Comparison of ENCODE assay signal across 1 cellular context in the genomic region with DNA sequence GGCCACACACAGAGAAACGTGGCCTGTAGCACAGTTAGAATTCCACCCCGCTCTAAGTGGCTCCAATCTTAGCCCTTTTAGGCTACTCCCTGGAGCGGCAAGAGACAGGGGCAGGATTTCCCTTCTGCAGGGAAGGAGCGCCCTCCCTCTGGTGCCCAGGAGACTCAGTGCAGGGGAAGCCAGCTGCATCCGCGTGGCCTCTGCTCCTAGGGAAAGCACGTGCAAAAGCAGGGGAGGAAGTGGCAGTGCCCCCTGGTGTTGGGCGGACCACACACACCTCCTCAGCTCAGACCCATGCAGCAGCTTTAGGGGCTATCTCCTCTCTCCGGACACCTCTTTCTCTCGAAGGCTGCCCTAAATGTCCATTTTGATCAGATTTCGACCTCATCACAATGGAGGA.
TF ChIP-seq lines count a peak whose summit lies in the region.

No MANE protein-coding gene starts in this region.

TF ChIP-seq in HepG2, 621 proteins besides CTCF, POLR2A, EP300 and RAD21 (continues in another document):
- TF ChIP-seq POGZ (CRISPR knock-in tag; IDR thresholded peaks at IDR 0.05): 0 out of 2 replicates have a peak, but pooled peaks have one; percentile 24
- TF ChIP-seq ETV5 (CRISPR knock-in tag; IDR thresholded peaks at IDR 0.05; ENCODE audit: borderline replicate concordance): no peak
- no peak for TF ChIP-seq LCORL (IDR thresholded peaks at IDR 0.05)
- no peak for TF ChIP-seq LCORL (CRISPR knock-in tag; IDR thresholded peaks at IDR 0.05)
- TF ChIP-seq ZNF549 (CRISPR knock-in tag; IDR thresholded peaks at IDR 0.05): no peak
- TF ChIP-seq, protein P1, sequence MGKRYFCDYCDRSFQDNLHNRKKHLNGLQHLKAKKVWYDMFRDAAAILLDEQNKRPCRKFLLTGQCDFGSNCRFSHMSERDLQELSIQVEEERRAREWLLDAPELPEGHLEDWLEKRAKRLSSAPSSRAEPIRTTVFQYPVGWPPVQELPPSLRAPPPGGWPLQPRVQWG (CRISPR knock-in tag; IDR thresholded peaks at IDR 0.05; ENCODE audit: borderline replicate concordance, low read depth): no peak
- TF ChIP-seq, protein P2, sequence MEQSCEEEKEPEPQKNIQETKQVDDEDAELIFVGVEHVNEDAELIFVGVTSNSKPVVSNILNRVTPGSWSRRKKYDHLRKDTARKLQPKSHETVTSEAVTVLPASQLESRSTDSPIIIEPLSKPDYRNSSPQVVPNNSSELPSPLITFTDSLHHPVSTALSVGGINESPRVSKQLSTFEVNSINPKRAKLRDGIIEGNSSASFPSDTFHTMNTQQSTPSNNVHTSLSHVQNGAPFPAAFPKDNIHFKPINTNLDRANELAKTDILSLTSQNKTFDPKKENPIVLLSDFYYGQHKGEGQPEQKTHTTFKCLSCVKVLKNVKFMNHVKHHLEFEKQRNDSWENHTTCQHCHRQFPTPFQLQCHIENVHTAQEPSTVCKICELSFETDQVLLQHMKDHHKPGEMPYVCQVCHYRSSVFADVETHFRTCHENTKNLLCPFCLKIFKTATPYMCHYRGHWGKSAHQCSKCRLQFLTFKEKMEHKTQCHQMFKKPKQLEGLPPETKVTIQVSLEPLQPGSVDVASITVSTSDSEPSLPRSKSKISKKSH (CRISPR knock-in tag; IDR thresholded peaks at IDR 0.05; ENCODE audit: borderline replicate concordance): 0 out of 2 replicates have a peak, but pooled peaks have one; percentile 32
- TF ChIP-seq, protein P3, sequence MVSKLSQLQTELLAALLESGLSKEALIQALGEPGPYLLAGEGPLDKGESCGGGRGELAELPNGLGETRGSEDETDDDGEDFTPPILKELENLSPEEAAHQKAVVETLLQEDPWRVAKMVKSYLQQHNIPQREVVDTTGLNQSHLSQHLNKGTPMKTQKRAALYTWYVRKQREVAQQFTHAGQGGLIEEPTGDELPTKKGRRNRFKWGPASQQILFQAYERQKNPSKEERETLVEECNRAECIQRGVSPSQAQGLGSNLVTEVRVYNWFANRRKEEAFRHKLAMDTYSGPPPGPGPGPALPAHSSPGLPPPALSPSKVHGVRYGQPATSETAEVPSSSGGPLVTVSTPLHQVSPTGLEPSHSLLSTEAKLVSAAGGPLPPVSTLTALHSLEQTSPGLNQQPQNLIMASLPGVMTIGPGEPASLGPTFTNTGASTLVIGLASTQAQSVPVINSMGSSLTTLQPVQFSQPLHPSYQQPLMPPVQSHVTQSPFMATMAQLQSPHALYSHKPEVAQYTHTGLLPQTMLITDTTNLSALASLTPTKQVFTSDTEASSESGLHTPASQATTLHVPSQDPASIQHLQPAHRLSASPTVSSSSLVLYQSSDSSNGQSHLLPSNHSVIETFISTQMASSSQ (IDR thresholded peaks at IDR 0.05; ENCODE audit: low read depth): no peak
- TF ChIP-seq, protein P3 (CRISPR knock-in tag; IDR thresholded peaks at IDR 0.05; ENCODE audit: borderline replicate concordance): no peak
- TF ChIP-seq, protein P4, sequence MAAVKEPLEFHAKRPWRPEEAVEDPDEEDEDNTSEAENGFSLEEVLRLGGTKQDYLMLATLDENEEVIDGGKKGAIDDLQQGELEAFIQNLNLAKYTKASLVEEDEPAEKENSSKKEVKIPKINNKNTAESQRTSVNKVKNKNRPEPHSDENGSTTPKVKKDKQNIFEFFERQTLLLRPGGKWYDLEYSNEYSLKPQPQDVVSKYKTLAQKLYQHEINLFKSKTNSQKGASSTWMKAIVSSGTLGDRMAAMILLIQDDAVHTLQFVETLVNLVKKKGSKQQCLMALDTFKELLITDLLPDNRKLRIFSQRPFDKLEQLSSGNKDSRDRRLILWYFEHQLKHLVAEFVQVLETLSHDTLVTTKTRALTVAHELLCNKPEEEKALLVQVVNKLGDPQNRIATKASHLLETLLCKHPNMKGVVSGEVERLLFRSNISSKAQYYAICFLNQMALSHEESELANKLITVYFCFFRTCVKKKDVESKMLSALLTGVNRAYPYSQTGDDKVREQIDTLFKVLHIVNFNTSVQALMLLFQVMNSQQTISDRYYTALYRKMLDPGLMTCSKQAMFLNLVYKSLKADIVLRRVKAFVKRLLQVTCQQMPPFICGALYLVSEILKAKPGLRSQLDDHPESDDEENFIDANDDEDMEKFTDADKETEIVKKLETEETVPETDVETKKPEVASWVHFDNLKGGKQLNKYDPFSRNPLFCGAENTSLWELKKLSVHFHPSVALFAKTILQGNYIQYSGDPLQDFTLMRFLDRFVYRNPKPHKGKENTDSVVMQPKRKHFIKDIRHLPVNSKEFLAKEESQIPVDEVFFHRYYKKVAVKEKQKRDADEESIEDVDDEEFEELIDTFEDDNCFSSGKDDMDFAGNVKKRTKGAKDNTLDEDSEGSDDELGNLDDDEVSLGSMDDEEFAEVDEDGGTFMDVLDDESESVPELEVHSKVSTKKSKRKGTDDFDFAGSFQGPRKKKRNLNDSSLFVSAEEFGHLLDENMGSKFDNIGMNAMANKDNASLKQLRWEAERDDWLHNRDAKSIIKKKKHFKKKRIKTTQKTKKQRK (IDR thresholded peaks at IDR 0.05; ENCODE audit: low read length): no peak
- TF ChIP-seq ZNF256 (CRISPR knock-in tag; conservative IDR thresholded peaks at IDR 0.05): no peak
- TF ChIP-seq DMAP1 (CRISPR knock-in tag; IDR thresholded peaks at IDR 0.05): peak; percentile 49; the same call in 1 of the 2 replicates
- no peak for TF ChIP-seq SOX6 (IDR thresholded peaks at IDR 0.05)
- no peak for TF ChIP-seq SOX6 (CRISPR knock-in tag; IDR thresholded peaks at IDR 0.05)
- peak; percentile 48 for TF ChIP-seq STAG1 (CRISPR knock-in tag; IDR thresholded peaks at IDR 0.05)
- TF ChIP-seq, protein P5, sequence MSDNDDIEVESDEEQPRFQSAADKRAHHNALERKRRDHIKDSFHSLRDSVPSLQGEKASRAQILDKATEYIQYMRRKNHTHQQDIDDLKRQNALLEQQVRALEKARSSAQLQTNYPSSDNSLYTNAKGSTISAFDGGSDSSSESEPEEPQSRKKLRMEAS (IDR thresholded peaks at IDR 0.05): peak; percentile 91
- TF ChIP-seq MYC (CRISPR knock-in tag; IDR thresholded peaks at IDR 0.05; ENCODE audit: borderline replicate concordance): peak; percentile 92
- TF ChIP-seq, protein P6, sequence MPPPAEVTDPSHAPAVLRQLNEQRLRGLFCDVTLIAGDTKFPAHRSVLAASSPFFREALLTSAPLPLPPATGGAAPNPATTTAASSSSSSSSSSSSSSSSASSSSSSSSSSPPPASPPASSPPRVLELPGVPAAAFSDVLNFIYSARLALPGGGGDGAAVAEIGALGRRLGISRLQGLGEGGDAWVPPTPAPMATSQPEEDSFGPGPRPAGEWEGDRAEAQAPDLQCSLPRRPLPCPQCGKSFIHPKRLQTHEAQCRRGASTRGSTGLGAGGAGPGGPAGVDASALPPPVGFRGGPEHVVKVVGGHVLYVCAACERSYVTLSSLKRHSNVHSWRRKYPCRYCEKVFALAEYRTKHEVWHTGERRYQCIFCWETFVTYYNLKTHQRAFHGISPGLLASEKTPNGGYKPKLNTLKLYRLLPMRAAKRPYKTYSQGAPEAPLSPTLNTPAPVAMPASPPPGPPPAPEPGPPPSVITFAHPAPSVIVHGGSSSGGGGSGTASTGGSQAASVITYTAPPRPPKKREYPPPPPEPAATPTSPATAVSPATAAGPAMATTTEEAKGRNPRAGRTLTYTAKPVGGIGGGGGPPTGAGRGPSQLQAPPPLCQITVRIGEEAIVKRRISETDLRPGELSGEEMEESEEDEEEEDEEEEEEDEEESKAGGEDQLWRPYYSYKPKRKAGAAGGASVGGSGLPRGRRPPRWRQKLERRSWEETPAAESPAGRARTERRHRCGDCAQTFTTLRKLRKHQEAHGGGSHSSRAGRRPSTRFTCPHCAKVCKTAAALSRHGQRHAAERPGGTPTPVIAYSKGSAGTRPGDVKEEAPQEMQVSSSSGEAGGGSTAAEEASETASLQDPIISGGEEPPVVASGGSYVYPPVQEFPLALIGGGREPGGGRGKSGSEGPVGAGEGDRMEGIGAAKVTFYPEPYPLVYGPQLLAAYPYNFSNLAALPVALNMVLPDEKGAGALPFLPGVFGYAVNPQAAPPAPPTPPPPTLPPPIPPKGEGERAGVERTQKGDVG (CRISPR knock-in tag; IDR thresholded peaks at IDR 0.05; ENCODE audit: borderline replicate concordance): 0 out of 2 replicates have a peak, but pooled peaks have one; percentile 58
- TF ChIP-seq SMC3 (IDR thresholded peaks at IDR 0.05; ENCODE audit: low read length): peak; percentile 22; the same call in 1 of the 2 replicates
- TF ChIP-seq, protein P7, sequence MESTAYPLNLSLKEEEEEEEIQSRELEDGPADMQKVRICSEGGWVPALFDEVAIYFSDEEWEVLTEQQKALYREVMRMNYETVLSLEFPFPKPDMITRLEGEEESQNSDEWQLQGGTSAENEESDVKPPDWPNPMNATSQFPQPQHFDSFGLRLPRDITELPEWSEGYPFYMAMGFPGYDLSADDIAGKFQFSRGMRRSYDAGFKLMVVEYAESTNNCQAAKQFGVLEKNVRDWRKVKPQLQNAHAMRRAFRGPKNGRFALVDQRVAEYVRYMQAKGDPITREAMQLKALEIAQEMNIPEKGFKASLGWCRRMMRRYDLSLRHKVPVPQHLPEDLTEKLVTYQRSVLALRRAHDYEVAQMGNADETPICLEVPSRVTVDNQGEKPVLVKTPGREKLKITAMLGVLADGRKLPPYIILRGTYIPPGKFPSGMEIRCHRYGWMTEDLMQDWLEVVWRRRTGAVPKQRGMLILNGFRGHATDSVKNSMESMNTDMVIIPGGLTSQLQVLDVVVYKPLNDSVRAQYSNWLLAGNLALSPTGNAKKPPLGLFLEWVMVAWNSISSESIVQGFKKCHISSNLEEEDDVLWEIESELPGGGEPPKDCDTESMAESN (CRISPR knock-in tag; conservative IDR thresholded peaks at IDR 0.05): 0 out of 2 replicates have a peak, but pooled peaks have one; percentile 52
- TF ChIP-seq MTA1 (CRISPR knock-in tag; IDR thresholded peaks at IDR 0.05; ENCODE audit: borderline replicate concordance): no peak
- TF ChIP-seq ZBTB38 (CRISPR knock-in tag; IDR thresholded peaks at IDR 0.05): 0 out of 2 replicates have a peak, but pooled peaks have one; percentile 44
- TF ChIP-seq KDM2A (CRISPR knock-in tag; IDR thresholded peaks at IDR 0.05; ENCODE audit: borderline replicate concordance, low read depth): no peak
- TF ChIP-seq MED13 (CRISPR knock-in tag; IDR thresholded peaks at IDR 0.05): no peak
- TF ChIP-seq SALL1 (CRISPR knock-in tag; IDR thresholded peaks at IDR 0.05): peak; percentile 31
- TF ChIP-seq, protein P8, sequence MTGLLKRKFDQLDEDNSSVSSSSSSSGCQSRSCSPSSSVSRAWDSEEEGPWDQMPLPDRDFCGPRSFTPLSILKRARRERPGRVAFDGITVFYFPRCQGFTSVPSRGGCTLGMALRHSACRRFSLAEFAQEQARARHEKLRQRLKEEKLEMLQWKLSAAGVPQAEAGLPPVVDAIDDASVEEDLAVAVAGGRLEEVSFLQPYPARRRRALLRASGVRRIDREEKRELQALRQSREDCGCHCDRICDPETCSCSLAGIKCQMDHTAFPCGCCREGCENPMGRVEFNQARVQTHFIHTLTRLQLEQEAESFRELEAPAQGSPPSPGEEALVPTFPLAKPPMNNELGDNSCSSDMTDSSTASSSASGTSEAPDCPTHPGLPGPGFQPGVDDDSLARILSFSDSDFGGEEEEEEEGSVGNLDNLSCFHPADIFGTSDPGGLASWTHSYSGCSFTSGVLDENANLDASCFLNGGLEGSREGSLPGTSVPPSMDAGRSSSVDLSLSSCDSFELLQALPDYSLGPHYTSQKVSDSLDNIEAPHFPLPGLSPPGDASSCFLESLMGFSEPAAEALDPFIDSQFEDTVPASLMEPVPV (CRISPR knock-in tag; IDR thresholded peaks at IDR 0.05): no peak
- TF ChIP-seq, protein P9, sequence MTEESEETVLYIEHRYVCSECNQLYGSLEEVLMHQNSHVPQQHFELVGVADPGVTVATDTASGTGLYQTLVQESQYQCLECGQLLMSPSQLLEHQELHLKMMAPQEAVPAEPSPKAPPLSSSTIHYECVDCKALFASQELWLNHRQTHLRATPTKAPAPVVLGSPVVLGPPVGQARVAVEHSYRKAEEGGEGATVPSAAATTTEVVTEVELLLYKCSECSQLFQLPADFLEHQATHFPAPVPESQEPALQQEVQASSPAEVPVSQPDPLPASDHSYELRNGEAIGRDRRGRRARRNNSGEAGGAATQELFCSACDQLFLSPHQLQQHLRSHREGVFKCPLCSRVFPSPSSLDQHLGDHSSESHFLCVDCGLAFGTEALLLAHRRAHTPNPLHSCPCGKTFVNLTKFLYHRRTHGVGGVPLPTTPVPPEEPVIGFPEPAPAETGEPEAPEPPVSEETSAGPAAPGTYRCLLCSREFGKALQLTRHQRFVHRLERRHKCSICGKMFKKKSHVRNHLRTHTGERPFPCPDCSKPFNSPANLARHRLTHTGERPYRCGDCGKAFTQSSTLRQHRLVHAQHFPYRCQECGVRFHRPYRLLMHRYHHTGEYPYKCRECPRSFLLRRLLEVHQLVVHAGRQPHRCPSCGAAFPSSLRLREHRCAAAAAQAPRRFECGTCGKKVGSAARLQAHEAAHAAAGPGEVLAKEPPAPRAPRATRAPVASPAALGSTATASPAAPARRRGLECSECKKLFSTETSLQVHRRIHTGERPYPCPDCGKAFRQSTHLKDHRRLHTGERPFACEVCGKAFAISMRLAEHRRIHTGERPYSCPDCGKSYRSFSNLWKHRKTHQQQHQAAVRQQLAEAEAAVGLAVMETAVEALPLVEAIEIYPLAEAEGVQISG (CRISPR knock-in tag; IDR thresholded peaks at IDR 0.05): peak; percentile 99
- TF ChIP-seq HMG20A (CRISPR knock-in tag; IDR thresholded peaks at IDR 0.05; ENCODE audit: borderline replicate concordance): no peak
- no peak for TF ChIP-seq KLF16 (CRISPR knock-in tag; IDR thresholded peaks at IDR 0.05)
- TF ChIP-seq ARNT (IDR thresholded peaks at IDR 0.05): no peak
- TF ChIP-seq BHLHE40 (IDR thresholded peaks at IDR 0.05; ENCODE audit: low read length): peak; percentile 91
- TF ChIP-seq ZBTB1 (CRISPR knock-in tag; IDR thresholded peaks at IDR 0.05; ENCODE audit: borderline replicate concordance): no peak
- TF ChIP-seq, protein P10, sequence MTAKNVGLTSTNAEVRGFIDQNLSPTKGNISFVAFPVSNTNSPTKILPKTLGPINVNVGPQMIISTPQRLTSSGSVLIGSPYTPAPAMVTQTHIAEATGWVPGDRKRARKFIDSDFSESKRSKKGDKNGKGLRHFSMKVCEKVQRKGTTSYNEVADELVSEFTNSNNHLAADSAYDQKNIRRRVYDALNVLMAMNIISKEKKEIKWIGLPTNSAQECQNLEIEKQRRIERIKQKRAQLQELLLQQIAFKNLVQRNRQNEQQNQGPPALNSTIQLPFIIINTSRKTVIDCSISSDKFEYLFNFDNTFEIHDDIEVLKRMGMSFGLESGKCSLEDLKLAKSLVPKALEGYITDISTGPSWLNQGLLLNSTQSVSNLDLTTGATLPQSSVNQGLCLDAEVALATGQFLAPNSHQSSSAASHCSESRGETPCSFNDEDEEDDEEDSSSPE (CRISPR knock-in tag; IDR thresholded peaks at IDR 0.05): peak; percentile 33; the same call in 1 of the 2 replicates
- TF ChIP-seq ZNF605 (CRISPR knock-in tag; IDR thresholded peaks at IDR 0.05): no peak
